In genomic region chr15:89912674-89913396, GRCh38 we compare ENCODE assay signal across 8 cellular contexts. TPM values are rescaled to one million over a fixed set of nuclear protein-coding genes. Genes with fewer than 3 reads are reported as not detected.
DNase-seq lines count a peak whose midpoint lies in the region; ATAC-seq and TF ChIP-seq lines count a peak whose summit lies in the region.

ARPIN (minus strand) TSS chr15:89912952; CDS start chr15:89912835, 117 bp downstream.

- TF ChIP-seq CTCF in mesothelial cell of epicardium (IDR thresholded peaks at IDR 0.05; ENCODE audit: unreplicated experiment) (no peak), tibial artery (IDR thresholded peaks at IDR 0.05) (no peak)

- no peaks in the 10 kb centered on the region for H3K36me3 Mint-ChIP-seq in activated CD4-positive, alpha-beta T cell treated with anti-CD3 and anti-CD28 coated beads, Interleukin-2, amount 10 ng/mL, durations not matched to agents 7 days and 5 days (ENCODE audit: low read depth)
- H3K36me3 Mint-ChIP-seq in mesothelial cell of epicardium, result peaks cover 2% of the 10 kb centered on the region

- ATAC-seq in GM21528 (IDR thresholded peaks at IDR 0.05; ENCODE audit: low FRiP score, unreplicated experiment), result no peak

- peak within 1 kb of the TSS; percentile 29 for H3K4me3 Mint-ChIP-seq in activated CD4-positive, alpha-beta T cell treated with anti-CD3 and anti-CD28 coated beads, Interleukin-2, amount 10 ng/mL, durations not matched to agents 7 days and 5 days
- H3K4me3 Mint-ChIP-seq in mesothelial cell of epicardium, result peak within 1 kb of the TSS; percentile 83

- H3K27ac ChIP-seq in esophagus (ENCODE audit: low read depth in 2 of 2, low read length in 1 of 2) (peak within 1 kb of the TSS; percentile 62 to 85), tibial artery (peak within 1 kb of the TSS; percentile 77 to 84)

- CTCF ChIA-PET in activated CD4-positive, alpha-beta T cell treated with anti-CD3 and anti-CD28 coated beads, Interleukin-2, amount 10 ng/mL, durations not matched to agents 7 days and 5 days (lab: Charles Lee), result interaction anchor here (0.6 to 1.4 kb wide), 3 partner anchors 21 to 159 kb away, joined by 3 to 10 read pairs (median 4); no protein-coding TSS in a partner anchor

- H3K27me3 ChIP-seq in esophagus (ENCODE audit: control insufficient read depth in 1 of 2, insufficient read depth in 2 of 2, low read length in 2 of 2) (no peaks in the 10 kb centered on the region), tibial artery (no peaks in the 10 kb centered on the region)

- whole genome bisulfite sequencing in esophagus, 2 donors, result 8 to 10% methylated on average over 50 to 57 of the region's 57 CpGs

- POLR2A ChIA-PET in activated CD4-positive, alpha-beta T cell treated with anti-CD3 and anti-CD28 coated beads, Interleukin-2, amount 10 ng/mL, durations not matched to agents 7 days and 5 days (lab: Charles Lee), result no interaction called here

- H3K9me3 ChIP-seq in esophagus (ENCODE audit: control insufficient read depth in 2 of 2, insufficient read depth in 1 of 2, low read depth in 1 of 2, low read length in 1 of 2), result no peaks in the 10 kb centered on the region
- no peaks in the 10 kb centered on the region for H3K9me3 ChIP-seq in tibial artery

- H3K4me1 ChIP-seq in esophagus (ENCODE audit: control insufficient read depth in 2 of 2, insufficient read depth in 2 of 2, low read length in 1 of 2), result peaks cover 0 to 3% of the 10 kb centered on the region in 2 donors
- H3K4me1 ChIP-seq in tibial artery, result peaks cover 0 to 19% (median 15%) of the 10 kb centered on the region in 4 donors

- no peak for DNase-seq in activated CD4-positive, alpha-beta T cell treated with anti-CD3 and anti-CD28 coated beads, Interleukin-2, amount 10 ng/mL, durations not matched to agents 7 days and 5 days
- no peak for DNase-seq in activated CD4-positive, alpha-beta T cell treated with anti-CD3 and anti-CD28 coated beads, Interleukin-2, amount 50 U/mL, for 1 hour
- peak; percentile 53 for DNase-seq in SW480 (ENCODE audit: low spot score)
- DNase-seq in mesothelial cell of epicardium (ENCODE audit: low spot score in 2 of 2, unreplicated experiment in 2 of 2), result peak; percentile 50 to 79
- peak; percentile 35 to 77 for DNase-seq in tibial artery
- DNase-seq in amniotic stem cell (lab: John Stamatoyannopoulos, UW), result no peak

- H3K27me3 Mint-ChIP-seq in activated CD4-positive, alpha-beta T cell treated with anti-CD3 and anti-CD28 coated beads, Interleukin-2, amount 10 ng/mL, durations not matched to agents 7 days and 5 days, result peaks cover 42% of the 10 kb centered on the region
- no peaks in the 10 kb centered on the region for H3K27me3 Mint-ChIP-seq in mesothelial cell of epicardium (ENCODE audit: low read depth)

- peaks cover 0 to 16% of the 10 kb centered on the region in 2 donors for H3K36me3 ChIP-seq in esophagus (ENCODE audit: control insufficient read depth in 2 of 2, insufficient read depth in 2 of 2, low read length in 1 of 2)
- H3K36me3 ChIP-seq in tibial artery, result peaks cover 0 to 24% (median 17%) of the 10 kb centered on the region in 3 donors

- H3K9me3 Mint-ChIP-seq in activated CD4-positive, alpha-beta T cell treated with anti-CD3 and anti-CD28 coated beads, Interleukin-2, amount 10 ng/mL, durations not matched to agents 7 days and 5 days, result no peaks in the 10 kb centered on the region
- H3K9me3 Mint-ChIP-seq in mesothelial cell of epicardium, result no peaks in the 10 kb centered on the region

- no peak within 1 kb of the TSS for H3K27ac Mint-ChIP-seq in activated CD4-positive, alpha-beta T cell treated with anti-CD3 and anti-CD28 coated beads, Interleukin-2, amount 10 ng/mL, durations not matched to agents 7 days and 5 days
- H3K27ac Mint-ChIP-seq in mesothelial cell of epicardium, result peak within 1 kb of the TSS; percentile 90

- no peaks in the 10 kb centered on the region for H3K4me1 Mint-ChIP-seq in activated CD4-positive, alpha-beta T cell treated with anti-CD3 and anti-CD28 coated beads, Interleukin-2, amount 10 ng/mL, durations not matched to agents 7 days and 5 days
- peaks cover 26% of the 10 kb centered on the region for H3K4me1 Mint-ChIP-seq in mesothelial cell of epicardium

- H3K4me3 ChIP-seq in esophagus (ENCODE audit: low read depth in 1 of 2, low read length in 2 of 2) (peak within 1 kb of the TSS; percentile 70 to 77), tibial artery (peak within 1 kb of the TSS; percentile 88 to 95)

- intact Hi-C loops in tibial artery (cut with DNase I; ENCODE audit: low total_unique reads), result loop anchor here (5.0 kb wide), 1 partner anchor 154 kb away; no protein-coding TSS in a partner anchor

RNA-seq across cellular contexts. Expression of gene ARPIN, which starts in this region (rescaled TPM):
- not detected for total RNA-seq in activated CD4-positive, alpha-beta T cell treated with anti-CD3 and anti-CD28 coated beads, Interleukin-2, amount 10 ng/mL, durations not matched to agents 7 days and 5 days
- polyA plus RNA-seq in esophagus, result 10 to 100 TPM in 1 of 2 donors, 1 to 10 TPM in 1; 6.8 to 10.9 TPM
- 26.4 to 29.2 TPM (median 26.4 TPM) in 3 replicates for total RNA-seq in mesothelial cell of epicardium

Comparison
In these comparisons a context has a peak if more than half of its experiments do, and no peak if none do; other contexts are left out.
1. RNA of gene ARPIN (total RNA-seq): 26.4 to 29.2 TPM in mesothelial cell of epicardium; not detected in activated CD4-positive, alpha-beta T cell treated with anti-CD3 and anti-CD28 coated beads, Interleukin-2, amount 10 ng/mL, durations not matched to agents 7 days and 5 days; every median in the first group is over 10 times any median in the second.
2. DNase-seq: peak in SW480 (single experiment), mesothelial cell of epicardium (2 of 2) and tibial artery (2 of 2); none in activated CD4-positive, alpha-beta T cell treated with anti-CD3 and anti-CD28 coated beads, Interleukin-2, amount 10 ng/mL, durations not matched to agents 7 days and 5 days (single experiment), activated CD4-positive, alpha-beta T cell treated with anti-CD3 and anti-CD28 coated beads, Interleukin-2, amount 50 U/mL, for 1 hour (single experiment) and amniotic stem cell (single experiment).